7 cellular contexts compared by ENCODE assay signal in the genomic region with DNA sequence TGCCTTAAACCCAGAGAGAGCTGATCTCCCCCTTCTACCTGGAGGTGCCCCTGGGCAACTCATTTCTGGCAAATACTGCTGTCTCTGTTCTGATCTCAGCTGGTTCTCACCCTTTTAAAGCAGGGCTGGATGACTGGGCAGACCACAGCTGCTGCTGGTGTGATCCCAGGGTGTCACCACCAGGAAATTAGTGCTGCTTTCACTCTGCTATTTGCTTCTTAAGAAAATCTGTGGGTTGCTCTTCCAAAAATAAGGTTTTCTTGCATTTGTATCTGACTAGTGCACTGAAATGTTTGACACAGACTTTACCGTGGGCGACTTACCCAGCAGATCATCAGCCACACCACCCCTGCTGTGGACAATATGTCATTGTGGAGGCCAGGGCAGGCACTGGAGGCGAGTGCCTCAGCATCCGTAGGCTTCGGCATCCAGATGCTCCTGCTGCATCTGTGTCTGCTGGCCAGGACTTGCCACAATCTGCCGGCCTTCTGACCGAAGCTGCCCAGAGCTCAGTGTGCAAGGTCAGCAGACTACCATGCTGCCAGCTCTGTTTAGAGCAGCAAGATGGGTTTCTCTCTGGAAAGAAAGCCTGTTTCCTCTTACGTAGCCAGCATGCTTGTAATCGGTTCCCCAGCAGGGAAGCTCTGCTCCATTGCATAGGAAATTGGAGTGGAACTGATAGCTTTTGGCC. TPM values are rescaled to one million over a fixed set of nuclear protein-coding genes. Genes with fewer than 3 reads are reported as not detected.
DNase-seq lines count a peak whose midpoint lies in the region; ATAC-seq and FAIRE-seq lines count a peak whose summit lies in the region.

No MANE protein-coding gene starts in this region.

- no peak for DNase-seq in GM19239 (ENCODE audit: insufficient read length, low spot score)
- DNase-seq in hypothalamus (lab: John Stamatoyannopoulos, UW): peak in 27 of 51 donors; percentile 11 to 63 (median 27)
- peak; percentile 30 for DNase-seq in stimulated activated CD4-positive, alpha-beta T cell treated with anti-CD3 and anti-CD28 coated beads, Interleukin-4, amount 100 ng/mL, for 1 hour
- DNase-seq in central memory CD4-positive, alpha-beta T cell: no peak
- no peak for DNase-seq in NCI-H1105 (lab: John Stamatoyannopoulos, UW)

- H3K27me3 Mint-ChIP-seq in activated T-helper 17 cell treated with anti-CD3 and anti-CD28 coated beads, Interleukin-2, amount 50 U/mL, for 72 hours: no peaks in the 10 kb centered on the region

- H3K4me1 Mint-ChIP-seq in activated T-helper 17 cell treated with anti-CD3 and anti-CD28 coated beads, Interleukin-2, amount 50 U/mL, for 72 hours: peaks cover 27% of the 10 kb centered on the region

- no peaks in the 10 kb centered on the region for H3K36me3 Mint-ChIP-seq in activated T-helper 17 cell treated with anti-CD3 and anti-CD28 coated beads, Interleukin-2, amount 50 U/mL, for 72 hours (ENCODE audit: low read depth)

- ATAC-seq in HG03064 (IDR thresholded peaks at IDR 0.05; ENCODE audit: low read depth, unreplicated experiment): peak; percentile 67
- ATAC-seq in activated T-helper 17 cell treated with anti-CD3 and anti-CD28 coated beads, Interleukin-2, amount 50 U/mL, for 72 hours (replicated peaks): peak; percentile 95

- FAIRE-seq in GM19239 (lab: Jason Lieb, UNC): peak; percentile 11

- no peaks in the 10 kb centered on the region for H3K9me3 Mint-ChIP-seq in activated T-helper 17 cell treated with anti-CD3 and anti-CD28 coated beads, Interleukin-2, amount 50 U/mL, for 72 hours

- peak overlapping the region; percentile 43 for H3K27ac Mint-ChIP-seq in activated T-helper 17 cell treated with anti-CD3 and anti-CD28 coated beads, Interleukin-2, amount 50 U/mL, for 72 hours

- H3K4me3 Mint-ChIP-seq in activated T-helper 17 cell treated with anti-CD3 and anti-CD28 coated beads, Interleukin-2, amount 50 U/mL, for 72 hours: peak overlapping the region; percentile 65

RNA-seq across cellular contexts. Expression of a gene that starts 13.6 kb away (rescaled TPM):
- 10 to 100 TPM in 1 of 2 donors, 1 to 10 TPM in 1; 7.8 to 12.0 TPM for total RNA-seq in activated T-helper 17 cell treated with anti-CD3 and anti-CD28 coated beads, Interleukin-2, amount 50 U/mL, for 72 hours

Comparison
In these comparisons a context has a peak if more than half of its experiments do, and no peak if none do; other contexts are left out.
1. DNase-seq: peak in hypothalamus (27 of 51) and stimulated activated CD4-positive, alpha-beta T cell treated with anti-CD3 and anti-CD28 coated beads, Interleukin-4, amount 100 ng/mL, for 1 hour (single experiment); none in GM19239 (single experiment), central memory CD4-positive, alpha-beta T cell (single experiment) and NCI-H1105 (single experiment).